21 cellular contexts compared by ENCODE assay signal in genomic region chr4:7531640-7531994, GRCh38.
"Had no signal": no experiment of that assay in that cellular context is flagged by ENCODE, and none has a peak within 500 bp of the region (broad histone marks: within the 10 kb centered on the region; RNA-seq: fewer than 3 reads in every experiment).

No MANE protein-coding gene starts in this region.

- FAIRE-seq: frontal cortex, keratinocyte, urothelium cell line had no signal

- H3K27me3 Mint-ChIP-seq: natural killer cell treated with Interleukin-12 subunit alpha and Interleukin-12 subunit beta and Interleukin-15 and Interleukin-18, amount 100 ng/mL, for 72 hours had no signal

- H3K9me3 ChIP-seq: lower lobe of right lung, neutrophil, thoracic aorta, transverse colon had no signal

- H3K36me3 Mint-ChIP-seq: memory B cell; natural killer cell treated with Interleukin-12 subunit alpha and Interleukin-12 subunit beta and Interleukin-15 and Interleukin-18, amount 100 ng/mL, for 72 hours had no signal

- DNase-seq: effector CD4-positive, alpha-beta T cell; heart left ventricle; hippocampal formation; immature natural killer cell; left ventricle myocardium inferior; lower lobe of right lung; midbrain; stimulated activated CD4-positive, alpha-beta T cell treated with anti-CD3 and anti-CD28 coated beads, Interleukin-2, amount 100 ng/mL, for 24 hours; stimulated activated naive CD4-positive, alpha-beta T cell; stomach; substantia nigra; transverse colon had no signal

- H3K4me3 ChIP-seq: coronary artery, heart left ventricle, left ventricle myocardium inferior, lower lobe of right lung, stomach, thoracic aorta, transverse colon had no signal

- H3K4me1 ChIP-seq: heart left ventricle, left ventricle myocardium inferior, lower lobe of right lung, stomach, transverse colon had no signal

- H3K36me3 ChIP-seq: heart left ventricle, left ventricle myocardium inferior, lower lobe of right lung, neutrophil, stomach, thoracic aorta, transverse colon had no signal

- H3K27ac Mint-ChIP-seq: memory B cell; natural killer cell treated with Interleukin-12 subunit alpha and Interleukin-12 subunit beta and Interleukin-15 and Interleukin-18, amount 100 ng/mL, for 72 hours had no signal

- H3K27ac ChIP-seq: coronary artery, heart left ventricle, left ventricle myocardium inferior, lower lobe of right lung, neutrophil, stomach, thoracic aorta, transverse colon had no signal

- H3K9me3 Mint-ChIP-seq: immature natural killer cell; natural killer cell treated with Interleukin-12 subunit alpha and Interleukin-12 subunit beta and Interleukin-15 and Interleukin-18, amount 100 ng/mL, for 72 hours had no signal

- H3K27me3 ChIP-seq: transverse colon had no signal

- H3K4me3 Mint-ChIP-seq: immature natural killer cell; memory B cell; natural killer cell treated with Interleukin-12 subunit alpha and Interleukin-12 subunit beta and Interleukin-15 and Interleukin-18, amount 100 ng/mL, for 72 hours had no signal

- H3K4me1 Mint-ChIP-seq: memory B cell had no signal

- ATAC-seq: heart left ventricle; lower lobe of right lung; natural killer cell treated with Interleukin-12 subunit alpha and Interleukin-12 subunit beta and Interleukin-15 and Interleukin-18, amount 100 ng/mL, for 72 hours; sciatic nerve had no signal
